Comparison of ENCODE assay signal across 36 cellular contexts in genomic region chr11:30949838-30950237, GRCh38.
DNase-seq lines count a peak whose midpoint lies in the region; ATAC-seq, FAIRE-seq and TF ChIP-seq lines count a peak whose summit lies in the region.
"Had no signal": no experiment of that assay in that cellular context is flagged by ENCODE, and none has a peak within 500 bp of the region (broad histone marks: within the 10 kb centered on the region; RNA-seq: fewer than 3 reads in every experiment).

No MANE protein-coding gene starts in this region.

- TF ChIP-seq RAD21 in HepG2 (CRISPR knock-in tag; IDR thresholded peaks at IDR 0.05) (no peak), A549 (conservative IDR thresholded peaks at IDR 0.05 in 1 of 2, IDR thresholded peaks at IDR 0.05 in 1 of 2) (no peak), IMR-90 (IDR thresholded peaks at IDR 0.05; ENCODE audit: low read length) (no peak), K562 (CRISPR knock-in tag; conservative IDR thresholded peaks at IDR 0.05 in 1 of 2, IDR thresholded peaks at IDR 0.05 in 1 of 2) (no peak)

- dilution Hi-C loops in IMR-90 (cut with HindIII; ENCODE audit: low sequenced_read_pairs, unreplicated experiment): no loop called here

- H3K27ac Mint-ChIP-seq in immature natural killer cell: no peak overlapping the region
- H3K27ac Mint-ChIP-seq: B cell; CD14-positive monocyte; CD4-positive, alpha-beta memory T cell; CD4-positive, alpha-beta T cell; CD4-positive, CD25-positive, alpha-beta regulatory T cell; CD8-positive, alpha-beta memory T cell; CD8-positive, alpha-beta T cell had no signal

- H3K79me2 ChIP-seq in HepG2 (ENCODE audit: insufficient read depth, low read length) (no peaks in the 10 kb centered on the region), K562 (ENCODE audit: control insufficient read depth, insufficient read depth, low read length) (no peaks in the 10 kb centered on the region), smooth muscle cell (ENCODE audit: low read depth) (no peaks in the 10 kb centered on the region)

- H3K9me1 ChIP-seq in IMR-90 (ENCODE audit: insufficient read depth, low read length) (no peaks in the 10 kb centered on the region), K562 (ENCODE audit: control insufficient read depth, insufficient read depth, low read length) (no peaks in the 10 kb centered on the region)

- no peaks in the 10 kb centered on the region for H3K36me3 Mint-ChIP-seq in immature natural killer cell
- H3K36me3 Mint-ChIP-seq: CD14-positive monocyte; CD4-positive, alpha-beta memory T cell; CD4-positive, CD25-positive, alpha-beta regulatory T cell; CD8-positive, alpha-beta memory T cell; CD8-positive, alpha-beta T cell had no signal

- H3K36me3 ChIP-seq in HepG2 (replicated peaks in 1 of 2; ENCODE audit: control insufficient read depth in 1 of 2, insufficient read depth in 2 of 2, low read length in 2 of 2) (no peaks in the 10 kb centered on the region), right lobe of liver (no peaks in the 10 kb centered on the region), IMR-90 (ENCODE audit: control insufficient read depth, insufficient read depth, low read length) (no peaks in the 10 kb centered on the region), K562 (ENCODE audit: control insufficient read depth, insufficient read depth, low read length) (no peaks in the 10 kb centered on the region), ovary (no peaks in the 10 kb centered on the region), smooth muscle cell (ENCODE audit: low read depth) (no peaks in the 10 kb centered on the region)
- H3K36me3 ChIP-seq: BE2C; BLaER1; BLaER1 treated with 17β-estradiol and CSF1 and Interleukin-3, amounts not matched to agents 10 nM and 100 nM had no signal

- H3K9me3 ChIP-seq in HepG2 (ENCODE audit: low read length) (no peaks in the 10 kb centered on the region; the same call in 1 of the 2 replicates), right lobe of liver (no peaks in the 10 kb centered on the region), A549 (0 out of 3 replicates have a peak, but pooled peaks cover 2% of the 10 kb centered on the region), IMR-90 (ENCODE audit: control insufficient read depth, insufficient read depth, low read length) (no peaks in the 10 kb centered on the region), K562 (replicated peaks; ENCODE audit: control insufficient read depth, insufficient read depth, low read depth, low read length) (no peaks in the 10 kb centered on the region), ovary (no peaks in the 10 kb centered on the region), smooth muscle cell (replicated peaks; ENCODE audit: low read depth) (no peaks in the 10 kb centered on the region)
- H3K9me3 ChIP-seq: BE2C, Caco-2 had no signal

- H3F3A ChIP-seq in smooth muscle cell (ENCODE audit: low read depth): no peaks in the 10 kb centered on the region

- no peak overlapping the region for H2AK5ac ChIP-seq in IMR-90 (ENCODE audit: low read depth, low read length)

- no peak overlapping the region for H3K4ac ChIP-seq in IMR-90 (ENCODE audit: low read depth, low read length)

- H3K18ac ChIP-seq in IMR-90 (ENCODE audit: low read depth, low read length): no peak overlapping the region

- CTCF ChIA-PET in HepG2 (lab: Yijun Ruan, JAX; ENCODE audit: low intra/inter-chr PET ratio, low total read pairs) (no interaction called here), A549 (lab: Yijun Ruan, JAX) (no interaction called here), IMR-90 (lab: Yijun Ruan, JAX) (no interaction called here), K562 (lab: Yijun Ruan, JAX; ENCODE audit: low intra/inter-chr PET ratio) (no interaction called here)

- H4K5ac ChIP-seq in IMR-90 (ENCODE audit: low read depth, low read length): no peak overlapping the region

- no peak overlapping the region for H2BK15ac ChIP-seq in IMR-90 (ENCODE audit: low read depth, low read length)

- POLR2A ChIA-PET in HepG2 (lab: Yijun Ruan, JAX) (no interaction called here), A549 (lab: Yijun Ruan, JAX) (no interaction called here), IMR-90 (lab: Charles Lee; ENCODE audit: unreplicated experiment) (no interaction called here), K562 (lab: Yijun Ruan, JAX) (no interaction called here)

- H4K20me1 ChIP-seq in HepG2 (ENCODE audit: insufficient read depth, low read length) (no peaks in the 10 kb centered on the region), IMR-90 (ENCODE audit: insufficient read depth, low read length) (no peaks in the 10 kb centered on the region), K562 (replicated peaks; ENCODE audit: control insufficient read depth, insufficient read depth, low read length) (no peaks in the 10 kb centered on the region), smooth muscle cell (ENCODE audit: low read depth) (no peaks in the 10 kb centered on the region)
- H4K20me1 ChIP-seq: BLaER1; BLaER1 treated with 17β-estradiol and CSF1 and Interleukin-3, amounts not matched to agents 10 nM and 100 nM had no signal

- DNase-seq in HepG2 (ENCODE audit: low spot score): no peak
- DNase-seq in right lobe of liver: no peak
- no peak for DNase-seq in A549 (ENCODE audit: low read depth in 1 of 2, low spot score in 1 of 2)
- no peak for DNase-seq in IMR-90
- DNase-seq in K562 (ENCODE audit: extremely low read depth in 1 of 4, low spot score in 3 of 4): no peak
- no peak for DNase-seq in immature natural killer cell
- DNase-seq in ovary: no peak
- no peak for DNase-seq in smooth muscle cell (lab: John Stamatoyannopoulos, UW; ENCODE audit: unreplicated experiment)
- DNase-seq: 8988T; ACHN; AML-193; BE2C; C1 segment of cervical spinal cord; Caco-2; Calu3; CD4-positive, alpha-beta memory T cell; CD4-positive, alpha-beta T cell; CD4-positive, CD25-positive, alpha-beta regulatory T cell; CD8-positive, alpha-beta memory T cell; CD8-positive, alpha-beta T cell; COR-L47; DMS 273 treated with DMSO at 0.1 percent for 48 hours; DMS153; DMS53; DMS79; DMS79 treated with DMSO at 0.1 percent for 48 hours; DND-41; EL had no signal

- 20% methylated on average over 3 of the region's 3 CpGs for WGBS in HepG2 (ENCODE audit: low lambda C conversion rate)
- WGBS in right lobe of liver (ENCODE audit: insufficient coverage, low coverage, low lambda C conversion rate, missing lambda C conversion rate): 92% methylated on average over 3 of the region's 3 CpGs
- WGBS in A549 (ENCODE audit: missing lambda C conversion rate): 53% methylated on average over 2 of the region's 3 CpGs
- WGBS in IMR-90 (ENCODE audit: extremely low coverage in 2 of 2, insufficient read length in 1 of 2), 2 experiments: no CpG with 5 or more reads among the region's 3 CpGs
- WGBS in K562 (ENCODE audit: insufficient coverage, low coverage, missing lambda C conversion rate): 0% methylated on average over 3 of the region's 3 CpGs
- WGBS in ovary, 3 donors: 91 to 95% (median 93%) methylated on average over 3 of the region's 3 CpGs
- 96% methylated on average over 2 of the region's 3 CpGs for WGBS in smooth muscle cell (ENCODE audit: low lambda C conversion rate)

- H3K27ac ChIP-seq in HepG2 (ENCODE audit: extremely low read length, insufficient read depth, low read length) (no peak overlapping the region), right lobe of liver (no peak overlapping the region), A549 (no peak overlapping the region), IMR-90 (ENCODE audit: insufficient read depth, low read length) (no peak overlapping the region), K562 (ENCODE audit: extremely low read depth, low read depth, low read length) (no peak overlapping the region), ovary (no peak overlapping the region), smooth muscle cell (ENCODE audit: low read depth) (no peak overlapping the region)
- H3K27ac ChIP-seq: 22Rv1; BLaER1; BLaER1 treated with 17β-estradiol and CSF1 and Interleukin-3, amounts not matched to agents 10 nM and 100 nM; C4-2B had no signal

- no peak overlapping the region for H3K23ac ChIP-seq in IMR-90 (ENCODE audit: low read depth, low read length)

- H3K14ac ChIP-seq in IMR-90 (replicated peaks; ENCODE audit: low read depth, low read length): no peak overlapping the region

- in situ Hi-C loops in HepG2 (cut with HindIII; ENCODE audit: extremely low pct_ligation_motif_present, low pct_unique_long_range_greater_than_20kb): loop anchor here (10.0 kb wide), 1 partner anchor 85 kb away; no protein-coding TSS in a partner anchor
- in situ Hi-C loops in IMR-90 (cut with MboI; ENCODE audit: low sequenced_read_pairs): no loop called here
- in situ Hi-C loops in K562 (cut with MboI): no loop called here

- peaks cover 0 to 15% (median 6%) of the 10 kb centered on the region in 6 donors for H3K9me3 Mint-ChIP-seq in immature natural killer cell

- H2AFZ ChIP-seq in HepG2 (ENCODE audit: low read length): no peak overlapping the region
- no peak overlapping the region for H2AFZ ChIP-seq in IMR-90 (replicated peaks; ENCODE audit: low read length, poor library complexity)
- no peak overlapping the region for H2AFZ ChIP-seq in K562 (ENCODE audit: low read depth, low read length)
- H2AFZ ChIP-seq in smooth muscle cell (ENCODE audit: low read depth): no peak overlapping the region

- no peak overlapping the region for H3K56ac ChIP-seq in IMR-90 (ENCODE audit: extremely low read depth, insufficient read depth, low read length)

- no TSS peak for BruUV-seq in HepG2 (replicated peaks; lab: Mats Ljungman, UMichigan)
- no TSS peak for BruUV-seq in IMR-90 (replicated peaks; lab: Mats Ljungman, UMichigan)
- no TSS peak for BruUV-seq in K562 (replicated peaks; lab: Mats Ljungman, UMichigan)

- H2AK9ac ChIP-seq in IMR-90 (replicated peaks; ENCODE audit: low read depth, low read length, poor library complexity): no peak overlapping the region

- H3K4me1 ChIP-seq in HepG2 (ENCODE audit: insufficient read depth, low read length) (no peaks in the 10 kb centered on the region), right lobe of liver (no peaks in the 10 kb centered on the region), A549 (no peaks in the 10 kb centered on the region), IMR-90 (ENCODE audit: control insufficient read depth, insufficient read depth, low read length) (no peaks in the 10 kb centered on the region), K562 (replicated peaks in 1 of 2; ENCODE audit: control insufficient read depth in 2 of 2, insufficient read depth in 2 of 2, low read length in 2 of 2) (no peaks in the 10 kb centered on the region), ovary (ENCODE audit: insufficient read depth) (no peaks in the 10 kb centered on the region), smooth muscle cell (ENCODE audit: low read depth) (no peaks in the 10 kb centered on the region)
- H3K4me1 ChIP-seq: BE2C; BLaER1; BLaER1 treated with 17β-estradiol and CSF1 and Interleukin-3, amounts not matched to agents 10 nM and 100 nM; Caco-2 had no signal

- H4K8ac ChIP-seq in IMR-90 (ENCODE audit: low read depth in 2 of 2, low read length in 2 of 2): no peak overlapping the region

- H3K27me3 ChIP-seq in HepG2 (ENCODE audit: control insufficient read depth in 1 of 2, insufficient read depth in 2 of 2, low read length in 2 of 2) (no peaks in the 10 kb centered on the region), right lobe of liver (no peaks in the 10 kb centered on the region), IMR-90 (ENCODE audit: control insufficient read depth, insufficient read depth, low read length) (no peaks in the 10 kb centered on the region), K562 (ENCODE audit: control insufficient read depth in 2 of 2, insufficient read depth in 2 of 2, low read length in 2 of 2) (no peaks in the 10 kb centered on the region), ovary (no peaks in the 10 kb centered on the region), smooth muscle cell (ENCODE audit: low read depth) (no peaks in the 10 kb centered on the region)
- H3K27me3 ChIP-seq: BE2C; BLaER1; BLaER1 treated with 17β-estradiol and CSF1 and Interleukin-3, amounts not matched to agents 10 nM and 100 nM had no signal

- H3K4me1 Mint-ChIP-seq in immature natural killer cell: no peaks in the 10 kb centered on the region
- H3K4me1 Mint-ChIP-seq: B cell; CD14-positive monocyte; CD4-positive, alpha-beta memory T cell; CD4-positive, CD25-positive, alpha-beta regulatory T cell; CD8-positive, alpha-beta memory T cell had no signal

- no peak overlapping the region for H2BK120ac ChIP-seq in IMR-90 (ENCODE audit: low read depth, low read length)

- no peak overlapping the region for H3K4me3 Mint-ChIP-seq in immature natural killer cell
- H3K4me3 Mint-ChIP-seq: B cell; CD14-positive monocyte; CD4-positive, alpha-beta memory T cell; CD4-positive, alpha-beta T cell; CD8-positive, alpha-beta memory T cell; CD8-positive, alpha-beta T cell had no signal

- H2BK20ac ChIP-seq in IMR-90 (ENCODE audit: low read depth, low read length): no peak overlapping the region

- TF ChIP-seq EP300 in HepG2 (IDR thresholded peaks at IDR 0.05; ENCODE audit: low read depth in 2 of 2, low read length in 2 of 2) (no peak), HepG2 (CRISPR knock-in tag; IDR thresholded peaks at IDR 0.05; ENCODE audit: borderline replicate concordance) (no peak), A549 (IDR thresholded peaks at IDR 0.05) (no peak), K562 (IDR thresholded peaks at IDR 0.05; ENCODE audit: low read length) (no peak), ovary (IDR thresholded peaks at IDR 0.05) (no peak)

- H4K91ac ChIP-seq in IMR-90 (ENCODE audit: insufficient read depth, low read depth, low read length): no peak overlapping the region

- H3K4me3 ChIP-seq in HepG2 (replicated peaks in 1 of 3; ENCODE audit: insufficient read depth in 1 of 3, low read depth in 2 of 3, low read length in 3 of 3) (no peak overlapping the region), right lobe of liver (no peak overlapping the region), A549 (no peak overlapping the region), IMR-90 (ENCODE audit: insufficient read depth, low read depth, low read length) (no peak overlapping the region), K562 (no peak overlapping the region), ovary (no peak overlapping the region), smooth muscle cell (no peak overlapping the region)
- H3K4me3 ChIP-seq: BLaER1; BLaER1 treated with 17β-estradiol and CSF1 and Interleukin-3, amounts not matched to agents 10 nM and 100 nM had no signal

- H3K79me1 ChIP-seq in IMR-90 (ENCODE audit: low read depth in 1 of 2, low read length in 2 of 2): no peaks in the 10 kb centered on the region

- ATAC-seq in HepG2 (no peak), right lobe of liver (no peak), A549 (no peak), IMR-90 (ENCODE audit: low read depth) (no peak), K562 (no peak)
- ATAC-seq: CD8-positive, alpha-beta T cell had no signal

- intact Hi-C loops in HepG2 (cut with micrococcal nuclease; ENCODE audit: unreplicated experiment): no loop called here
- intact Hi-C loops in right lobe of liver (cut with DNase I): no loop called here
- intact Hi-C loops in IMR-90 (cut with micrococcal nuclease): no loop called here
- intact Hi-C loops in K562 (cut with micrococcal nuclease): no loop called here
- intact Hi-C loops in ovary (cut with DNase I): no loop called here

- H3K4me2 ChIP-seq in HepG2 (ENCODE audit: low read depth, low read length) (no peak overlapping the region), A549 (no peak overlapping the region), IMR-90 (ENCODE audit: low read depth, low read length) (no peak overlapping the region), K562 (ENCODE audit: insufficient read depth, low read length) (no peak overlapping the region), smooth muscle cell (no peak overlapping the region)
- H3K4me2 ChIP-seq: BLaER1; BLaER1 treated with 17β-estradiol and CSF1 and Interleukin-3, amounts not matched to agents 10 nM and 100 nM had no signal

- H3K27me3 Mint-ChIP-seq in immature natural killer cell (ENCODE audit: low read depth in 3 of 3): peaks cover 0 to 2% (median 0%) of the 10 kb centered on the region in 3 donors
- H3K27me3 Mint-ChIP-seq: B cell; CD4-positive, CD25-positive, alpha-beta regulatory T cell; CD8-positive, alpha-beta memory T cell had no signal

- no peak for TF ChIP-seq POLR2A in HepG2 (IDR thresholded peaks at IDR 0.05; ENCODE audit: insufficient read depth in 1 of 2, low read depth in 2 of 2, low read length in 2 of 2)
- TF ChIP-seq POLR2A in right lobe of liver (IDR thresholded peaks at IDR 0.05): no peak
- TF ChIP-seq POLR2A in A549 (IDR thresholded peaks at IDR 0.05; ENCODE audit: low read length): no peak
- TF ChIP-seq POLR2A in IMR-90 (IDR thresholded peaks at IDR 0.05; ENCODE audit: low read depth, low read length): no peak
- no peak for TF ChIP-seq POLR2A in K562 (conservative IDR thresholded peaks at IDR 0.05)
- no peak for TF ChIP-seq POLR2A in ovary (IDR thresholded peaks at IDR 0.05)

- FAIRE-seq in HepG2 (lab: Jason Lieb, UNC) (no peak), A549 (lab: Jason Lieb, UNC) (no peak), K562 (lab: Jason Lieb, UNC) (no peak)
- FAIRE-seq: A204.1, D721Med had no signal

- no peak overlapping the region for H3K9ac ChIP-seq in HepG2 (ENCODE audit: insufficient read depth, low read depth, low read length)
- H3K9ac ChIP-seq in IMR-90 (ENCODE audit: low read depth, low read length): no peak overlapping the region
- no peak overlapping the region for H3K9ac ChIP-seq in K562 (ENCODE audit: insufficient read depth in 1 of 2, low read depth in 2 of 2, low read length in 2 of 2)
- H3K9ac ChIP-seq in smooth muscle cell (ENCODE audit: low read depth): no peak overlapping the region
- H3K9ac ChIP-seq: BLaER1; BLaER1 treated with 17β-estradiol and CSF1 and Interleukin-3, amounts not matched to agents 10 nM and 100 nM had no signal

- TF ChIP-seq CTCF in HepG2 (CRISPR knock-in tag; IDR thresholded peaks at IDR 0.05) (no peak), right lobe of liver (IDR thresholded peaks at IDR 0.05) (no peak), A549 (IDR thresholded peaks at IDR 0.05) (no peak), IMR-90 (conservative IDR thresholded peaks at IDR 0.05; ENCODE audit: low read depth, low read length) (no peak), K562 (IDR thresholded peaks at IDR 0.05 in 2 of 3, conservative IDR thresholded peaks at IDR 0.05 in 1 of 3; ENCODE audit: insufficient read depth in 2 of 3, low read depth in 1 of 3, low read length in 3 of 3) (no peak), ovary (IDR thresholded peaks at IDR 0.05) (no peak), smooth muscle cell (IDR thresholded peaks at IDR 0.05; ENCODE audit: borderline replicate concordance, insufficient read depth, poor library complexity, severe bottlenecking) (no peak)

- H2BK5ac ChIP-seq in IMR-90 (ENCODE audit: low read depth, low read length, poor library complexity, severe bottlenecking): no peak overlapping the region

Comparison
In these comparisons a context has a peak if more than half of its experiments do, and no peak if none do; other contexts are left out.
1. Of the 241 proteins assayed by ChIP-seq in both HepG2 and K562: peak only in HepG2: MAFF; only in K562: none; in both: MAFK; in neither: 239.